ENCODE assay signal across 8 cellular contexts in genomic region chr7:32506266-32507054, GRCh38. TPM values are rescaled to one million over a fixed set of nuclear protein-coding genes. Genes with fewer than 3 reads are reported as not detected.
DNase-seq lines count a peak whose midpoint lies in the region; ATAC-seq, FAIRE-seq and TF ChIP-seq lines count a peak whose summit lies in the region.

No MANE protein-coding gene starts in this region.

- 95% methylated on average over 5 of the region's 5 CpGs for WGBS in HepG2 (ENCODE audit: low lambda C conversion rate)
- WGBS in right lobe of liver (ENCODE audit: insufficient coverage, low coverage, low lambda C conversion rate, missing lambda C conversion rate): 93% methylated on average over 5 of the region's 5 CpGs
- WGBS in mammary epithelial cell (ENCODE audit: low coverage, missing lambda C conversion rate): 78% methylated on average over 5 of the region's 5 CpGs

- FAIRE-seq in HepG2 (lab: Jason Lieb, UNC) (no peak), GM12891 (lab: Jason Lieb, UNC) (no peak)

- H4K20me1 ChIP-seq in HepG2 (ENCODE audit: insufficient read depth, low read length) (peaks cover 33% of the 10 kb centered on the region), mammary epithelial cell (ENCODE audit: insufficient read depth, low read length) (no peaks in the 10 kb centered on the region)

- H2AFZ ChIP-seq in HepG2 (ENCODE audit: low read length): no peak overlapping the region
- no peak overlapping the region for H2AFZ ChIP-seq in mammary epithelial cell (ENCODE audit: low read depth, low read length)

- H3K4me3 ChIP-seq in HepG2 (replicated peaks in 1 of 3; ENCODE audit: insufficient read depth in 1 of 3, low read depth in 2 of 3, low read length in 3 of 3): no peak overlapping the region
- no peak overlapping the region for H3K4me3 ChIP-seq in right lobe of liver
- H3K4me3 ChIP-seq in mammary epithelial cell (replicated peaks in 1 of 3; ENCODE audit: insufficient read depth in 1 of 3, low read depth in 2 of 3, low read length in 3 of 3): peak overlapping the region in 1 of 3 experiments; percentile 36

- POLR2A ChIA-PET in HepG2 (lab: Yijun Ruan, JAX): interaction anchor here (0.5 to 1.6 kb wide), 2 partner anchors 11 to 16 kb away, joined by 3 to 6 read pairs; partner anchors contain the start of gene AVL9

- peaks cover 13% of the 10 kb centered on the region for H3K4me1 ChIP-seq in HepG2 (ENCODE audit: insufficient read depth, low read length)
- H3K4me1 ChIP-seq in right lobe of liver: no peaks in the 10 kb centered on the region
- peaks cover 20% of the 10 kb centered on the region for H3K4me1 ChIP-seq in mammary epithelial cell (ENCODE audit: insufficient read depth, low read length)

- H3K27me3 ChIP-seq in HepG2 (ENCODE audit: control insufficient read depth in 1 of 2, insufficient read depth in 2 of 2, low read length in 2 of 2): no peaks in the 10 kb centered on the region
- H3K27me3 ChIP-seq in right lobe of liver: no peaks in the 10 kb centered on the region
- H3K27me3 ChIP-seq in mammary epithelial cell (ENCODE audit: insufficient read depth, low read length): no peaks in the 10 kb centered on the region

- DNase-seq in HepG2 (ENCODE audit: low spot score) (peak; percentile 10), right lobe of liver (no peak), M059J (ENCODE audit: low read depth) (peak; percentile 96), mammary epithelial cell (peak; percentile 92), stromal cell of bone marrow (ENCODE audit: low read depth) (peak; percentile 83), GM12891 (ENCODE audit: insufficient read length, low spot score) (no peak), GM19240 (ENCODE audit: insufficient read length, low spot score) (no peak), NCI-H446 (lab: John Stamatoyannopoulos, UW) (no peak)

- TF ChIP-seq CTCF in HepG2 (CRISPR knock-in tag; IDR thresholded peaks at IDR 0.05) (no peak), right lobe of liver (IDR thresholded peaks at IDR 0.05) (no peak), mammary epithelial cell (conservative IDR thresholded peaks at IDR 0.05 in 1 of 2, IDR thresholded peaks at IDR 0.05 in 1 of 2; ENCODE audit: extremely low read depth in 1 of 2, insufficient read depth in 1 of 2, low read depth in 1 of 2, low read length in 2 of 2) (no peak)

- no peak for TF ChIP-seq RAD21 in HepG2 (CRISPR knock-in tag; IDR thresholded peaks at IDR 0.05)

- TF ChIP-seq EP300 in HepG2 (IDR thresholded peaks at IDR 0.05; ENCODE audit: low read depth in 2 of 2, low read length in 2 of 2) (no peak), HepG2 (CRISPR knock-in tag; IDR thresholded peaks at IDR 0.05; ENCODE audit: borderline replicate concordance) (no peak)

- H3K36me3 ChIP-seq in HepG2 (replicated peaks in 1 of 2; ENCODE audit: control insufficient read depth in 1 of 2, insufficient read depth in 2 of 2, low read length in 2 of 2): peaks cover 5 to 8% of the 10 kb centered on the region in 2 experiments; a peak in 4 of 5 replicates
- H3K36me3 ChIP-seq in right lobe of liver: peaks cover 0 to 6% (median 0%) of the 10 kb centered on the region in 4 donors
- peaks cover 2% of the 10 kb centered on the region for H3K36me3 ChIP-seq in mammary epithelial cell (ENCODE audit: insufficient read depth, low read length)

- H3K27ac ChIP-seq in HepG2 (ENCODE audit: extremely low read length, insufficient read depth, low read length): no peak overlapping the region
- H3K27ac ChIP-seq in right lobe of liver: no peak overlapping the region
- peak overlapping the region; percentile 84 for H3K27ac ChIP-seq in mammary epithelial cell (ENCODE audit: insufficient read depth, low read depth, low read length)

- H3K9me3 ChIP-seq in HepG2 (ENCODE audit: low read length): no peaks in the 10 kb centered on the region
- H3K9me3 ChIP-seq in right lobe of liver: no peaks in the 10 kb centered on the region
- no peaks in the 10 kb centered on the region for H3K9me3 ChIP-seq in mammary epithelial cell (replicated peaks; ENCODE audit: insufficient read depth, low read length)

- intact Hi-C loops in HepG2 (cut with micrococcal nuclease; ENCODE audit: unreplicated experiment) (no loop called here), right lobe of liver (cut with DNase I) (no loop called here), mammary epithelial cell (cut with micrococcal nuclease) (no loop called here)

- BruUV-seq in HepG2 (replicated peaks; lab: Mats Ljungman, UMichigan) (TSS peak; percentile 1), mammary epithelial cell (replicated peaks; lab: Mats Ljungman, UMichigan) (TSS peak; percentile 47)

- in situ Hi-C loops in HepG2 (cut with HindIII; ENCODE audit: extremely low pct_ligation_motif_present, low pct_unique_long_range_greater_than_20kb) (no loop called here), mammary epithelial cell (cut with MboI; ENCODE audit: low sequenced_read_pairs in 2 of 2) (no loop called here)

- dilution Hi-C loops in mammary epithelial cell (cut with HindIII; ENCODE audit: low sequenced_read_pairs): no loop called here

- H3K4me2 ChIP-seq in HepG2 (ENCODE audit: low read depth, low read length) (no peak overlapping the region), mammary epithelial cell (ENCODE audit: insufficient read depth, low read depth, low read length) (peak overlapping the region; percentile 60)

- H3K9ac ChIP-seq in HepG2 (ENCODE audit: insufficient read depth, low read depth, low read length) (no peak overlapping the region), mammary epithelial cell (ENCODE audit: insufficient read depth, low read length) (no peak overlapping the region)

- CTCF ChIA-PET in HepG2 (lab: Yijun Ruan, JAX; ENCODE audit: low intra/inter-chr PET ratio, low total read pairs) (no interaction called here), mammary epithelial cell (lab: Charles Lee; ENCODE audit: low non-redundant PET) (no interaction called here)

- H3K79me2 ChIP-seq in HepG2 (ENCODE audit: insufficient read depth, low read length): peaks cover 88% of the 10 kb centered on the region
- peaks cover 95% of the 10 kb centered on the region for H3K79me2 ChIP-seq in mammary epithelial cell (ENCODE audit: insufficient read depth, low read length)

- TF ChIP-seq POLR2A in HepG2 (IDR thresholded peaks at IDR 0.05; ENCODE audit: insufficient read depth in 1 of 2, low read depth in 2 of 2, low read length in 2 of 2) (no peak), right lobe of liver (IDR thresholded peaks at IDR 0.05) (no peak), GM12891 (IDR thresholded peaks at IDR 0.05; ENCODE audit: low read depth, low read length) (no peak)

- ATAC-seq in HepG2: no peak
- ATAC-seq in right lobe of liver: no peak

RNA-seq across cellular contexts. Expression of gene AVL9, which starts 11.2 kb away (rescaled TPM):
- total RNA-seq in HepG2 (2016; rRNA removed; fragmentation: Illumina TruSeq; extraction: Trizol) (48.0 and 65.3 TPM in 2 replicates), right lobe of liver (10 to 100 TPM; 12.5 to 22.9 (median 15.3) TPM), mammary epithelial cell (10 to 100 TPM; 30.2 to 31.3 TPM)
- 8.4 and 10.1 TPM in 2 replicates for total RNA-seq in HepG2 (2016; cell fraction: cytosol; rRNA removed; fragmentation: Illumina TruSeq; extraction: Trizol; ENCODE audit: low read depth)
- total RNA-seq in HepG2 (2016; cell fraction: insoluble cytoplasmic fraction; rRNA removed; fragmentation: Illumina TruSeq; extraction: Trizol): 42.6 and 60.3 TPM in 2 replicates
- 25.0 and 26.9 TPM in 2 replicates for total RNA-seq in HepG2 (2016; cell fraction: membrane; rRNA removed; fragmentation: Illumina TruSeq; extraction: Trizol)
- total RNA-seq in HepG2 (2016; cell fraction: nucleus; rRNA removed; fragmentation: Illumina TruSeq; extraction: Trizol): 34.2 and 39.9 TPM in 2 replicates
- polyA plus RNA-seq in HepG2 (2011; rRNA removed) (28.3 and 29.9 TPM in 2 replicates), mammary epithelial cell (8.3 TPM)
- polyA plus RNA-seq in HepG2 (2011; cell fraction: cytosol; rRNA removed): 11.7 and 18.3 TPM in 2 replicates
- 21.0 and 28.7 TPM in 2 replicates for polyA plus RNA-seq in HepG2 (2011; cell fraction: nucleus; rRNA removed)
- polyA plus RNA-seq in HepG2 (2012): 23.2 and 32.9 TPM in 2 replicates
- 3.4 and 5.0 TPM in 2 replicates for polyA plus RNA-seq in HepG2 (2016; cell fraction: cytosol; fragmentation: Illumina TruSeq; extraction: Trizol; ENCODE audit: low read depth)
- 27.6 and 28.0 TPM in 2 replicates for polyA plus RNA-seq in HepG2 (2016; cell fraction: insoluble cytoplasmic fraction; fragmentation: Illumina TruSeq; extraction: Trizol; ENCODE audit: low read depth)
- 8.9 and 9.9 TPM in 2 replicates for polyA plus RNA-seq in HepG2 (2016; cell fraction: membrane; fragmentation: Illumina TruSeq; extraction: Trizol; ENCODE audit: low read depth)
- polyA plus RNA-seq in HepG2 (2016; cell fraction: nucleus; fragmentation: Illumina TruSeq; extraction: Trizol; ENCODE audit: insufficient read depth, low read depth): 24.8 and 33.1 TPM in 2 replicates
- 21.4 and 43.4 TPM in 2 replicates for polyA minus RNA-seq in HepG2 (2011; rRNA and poly(A)+ RNA removed; ENCODE audit: low replicate concordance)
- 21.0 and 29.9 TPM in 2 replicates for polyA minus RNA-seq in HepG2 (2011; cell fraction: cytosol; rRNA and poly(A)+ RNA removed)
- polyA minus RNA-seq in HepG2 (2011; cell fraction: nucleus; rRNA and poly(A)+ RNA removed): 38.9 and 43.9 TPM in 2 replicates
- total RNA-seq in M059J (2014; rRNA removed; shearing (Covaris generic)): 37.6 and 50.6 TPM in 2 replicates
- polyA minus RNA-seq in mammary epithelial cell: 50.3 TPM
- 14.7 TPM for polyA plus RNA-seq in GM12891 (2012; ENCODE audit: low read depth, missing spikeins)

RNA-seq across cellular contexts. Expression of gene LSM5, which starts 16.3 kb away (rescaled TPM):
- total RNA-seq in HepG2 (2016; rRNA removed; fragmentation: Illumina TruSeq; extraction: Trizol) (183 and 263 TPM in 2 replicates), right lobe of liver (10 to 100 TPM in 5 of 6 experiments, 1 to 10 TPM in 1; 8.7 to 26.2 (median 21.8) TPM), mammary epithelial cell (10 to 100 TPM; 15.7 to 55.6 TPM)
- total RNA-seq in HepG2 (2016; cell fraction: cytosol; rRNA removed; fragmentation: Illumina TruSeq; extraction: Trizol; ENCODE audit: low read depth): 108 and 122 TPM in 2 replicates
- total RNA-seq in HepG2 (2016; cell fraction: insoluble cytoplasmic fraction; rRNA removed; fragmentation: Illumina TruSeq; extraction: Trizol): 173 and 263 TPM in 2 replicates
- total RNA-seq in HepG2 (2016; cell fraction: membrane; rRNA removed; fragmentation: Illumina TruSeq; extraction: Trizol): 189 and 198 TPM in 2 replicates
- total RNA-seq in HepG2 (2016; cell fraction: nucleus; rRNA removed; fragmentation: Illumina TruSeq; extraction: Trizol): 85.6 and 86.2 TPM in 2 replicates
- polyA plus RNA-seq in HepG2 (2011; rRNA removed) (20.9 and 30.3 TPM in 2 replicates), mammary epithelial cell (37.0 TPM)
- polyA plus RNA-seq in HepG2 (2011; cell fraction: cytosol; rRNA removed): 22.8 and 30.7 TPM in 2 replicates
- polyA plus RNA-seq in HepG2 (2011; cell fraction: nucleus; rRNA removed): 14.0 and 17.1 TPM in 2 replicates
- polyA plus RNA-seq in HepG2 (2012): 59.3 and 101 TPM in 2 replicates
- polyA plus RNA-seq in HepG2 (2016; cell fraction: cytosol; fragmentation: Illumina TruSeq; extraction: Trizol; ENCODE audit: low read depth): 149 and 210 TPM in 2 replicates
- 310 and 333 TPM in 2 replicates for polyA plus RNA-seq in HepG2 (2016; cell fraction: insoluble cytoplasmic fraction; fragmentation: Illumina TruSeq; extraction: Trizol; ENCODE audit: low read depth)
- polyA plus RNA-seq in HepG2 (2016; cell fraction: membrane; fragmentation: Illumina TruSeq; extraction: Trizol; ENCODE audit: low read depth): 229 and 256 TPM in 2 replicates
- polyA plus RNA-seq in HepG2 (2016; cell fraction: nucleus; fragmentation: Illumina TruSeq; extraction: Trizol; ENCODE audit: insufficient read depth, low read depth): 161 and 170 TPM in 2 replicates
- 7.2 and 7.6 TPM in 2 replicates for polyA minus RNA-seq in HepG2 (2011; rRNA and poly(A)+ RNA removed; ENCODE audit: low replicate concordance)
- 3.7 and 7.6 TPM in 2 replicates for polyA minus RNA-seq in HepG2 (2011; cell fraction: cytosol; rRNA and poly(A)+ RNA removed)
- 31.2 and 35.9 TPM in 2 replicates for polyA minus RNA-seq in HepG2 (2011; cell fraction: nucleus; rRNA and poly(A)+ RNA removed)
- 41.1 and 65.5 TPM in 2 replicates for total RNA-seq in M059J (2014; rRNA removed; shearing (Covaris generic))
- polyA minus RNA-seq in mammary epithelial cell: 6.9 TPM
- 117 TPM for polyA plus RNA-seq in GM12891 (2012; ENCODE audit: low read depth, missing spikeins)

Comparison
In these comparisons a context has a peak if more than half of its experiments do, and no peak if none do; other contexts are left out.
1. DNase-seq: peak in HepG2 (single experiment), M059J (single experiment), mammary epithelial cell (single experiment) and stromal cell of bone marrow (single experiment); none in right lobe of liver (0 of 3), GM12891 (single experiment), GM19240 (single experiment) and NCI-H446 (0 of 2).